ENCODE assay signal across 6 cellular contexts in the genomic region with DNA sequence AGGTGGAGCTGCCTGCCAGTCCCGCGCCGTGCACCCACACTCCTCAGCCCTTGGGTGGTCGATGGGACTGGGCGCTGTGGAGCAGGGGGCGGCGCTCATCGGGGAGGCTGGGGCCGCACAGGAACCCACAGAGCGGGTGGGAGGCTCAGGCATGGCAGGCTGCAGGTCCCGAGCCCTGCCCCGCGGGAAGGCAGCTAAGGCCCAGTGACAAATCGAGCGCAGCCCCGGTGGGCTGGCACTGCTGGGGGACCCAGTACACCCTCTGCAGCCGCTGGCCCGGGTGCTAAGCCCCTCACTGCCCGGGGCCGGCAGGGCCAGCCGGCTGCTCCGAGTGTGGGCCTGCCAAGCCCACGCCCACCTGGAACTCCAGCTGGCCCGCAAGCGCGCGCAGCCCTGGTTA. TPM values are rescaled to one million over a fixed set of nuclear protein-coding genes. Genes with fewer than 3 reads are reported as not detected.
"Had no signal": no experiment of that assay in that cellular context is flagged by ENCODE, and none has a peak within 500 bp of the region (broad histone marks: within the 10 kb centered on the region; RNA-seq: fewer than 3 reads in every experiment).

No MANE protein-coding gene starts in this region.

RNA-seq across cellular contexts. Expression of gene CXorf51A, which starts 52.3 kb away (rescaled TPM):
- total RNA-seq: HepG2, HT-29, HT1080, IMR-90, K562 had no signal
- polyA plus RNA-seq: HepG2, IgD-negative memory B cell, IMR-90, K562 had no signal

RNA-seq across cellular contexts. Expression of gene CXorf51B, which starts 57.3 kb away (rescaled TPM):
- total RNA-seq: HepG2, HT-29, HT1080, IMR-90, K562 had no signal
- polyA plus RNA-seq: HepG2, IgD-negative memory B cell, IMR-90, K562 had no signal
